In genomic region chr13:69579351-69579750, GRCh38 we compare ENCODE assay signal across 2 cellular contexts.
TF ChIP-seq lines count a peak whose summit lies in the region.

No MANE protein-coding gene starts in this region.

TF ChIP-seq in liver, 16 proteins besides CTCF, POLR2A, EP300 and RAD21 (continued from another document):
- TF ChIP-seq REST (IDR thresholded peaks at IDR 0.05) (no peak), SP1 (IDR thresholded peaks at IDR 0.05) (no peak), HNF4A (conservative IDR thresholded peaks at IDR 0.05) (no peak), ATF3 (IDR thresholded peaks at IDR 0.05) (no peak)

TF ChIP-seq in HepG2, 621 proteins besides CTCF, POLR2A, EP300 and RAD21 (continued from another document):
- TF ChIP-seq PRDM15 (CRISPR knock-in tag; IDR thresholded peaks at IDR 0.05): no peak
- no peak for TF ChIP-seq ZNF343 (CRISPR knock-in tag; IDR thresholded peaks at IDR 0.05)
- TF ChIP-seq MED1 (CRISPR knock-in tag; IDR thresholded peaks at IDR 0.05): no peak
- no peak for TF ChIP-seq HMGA1 (CRISPR knock-in tag; conservative IDR thresholded peaks at IDR 0.05)
